Comparison of ENCODE assay signal across 8 cellular contexts in the genomic region with DNA sequence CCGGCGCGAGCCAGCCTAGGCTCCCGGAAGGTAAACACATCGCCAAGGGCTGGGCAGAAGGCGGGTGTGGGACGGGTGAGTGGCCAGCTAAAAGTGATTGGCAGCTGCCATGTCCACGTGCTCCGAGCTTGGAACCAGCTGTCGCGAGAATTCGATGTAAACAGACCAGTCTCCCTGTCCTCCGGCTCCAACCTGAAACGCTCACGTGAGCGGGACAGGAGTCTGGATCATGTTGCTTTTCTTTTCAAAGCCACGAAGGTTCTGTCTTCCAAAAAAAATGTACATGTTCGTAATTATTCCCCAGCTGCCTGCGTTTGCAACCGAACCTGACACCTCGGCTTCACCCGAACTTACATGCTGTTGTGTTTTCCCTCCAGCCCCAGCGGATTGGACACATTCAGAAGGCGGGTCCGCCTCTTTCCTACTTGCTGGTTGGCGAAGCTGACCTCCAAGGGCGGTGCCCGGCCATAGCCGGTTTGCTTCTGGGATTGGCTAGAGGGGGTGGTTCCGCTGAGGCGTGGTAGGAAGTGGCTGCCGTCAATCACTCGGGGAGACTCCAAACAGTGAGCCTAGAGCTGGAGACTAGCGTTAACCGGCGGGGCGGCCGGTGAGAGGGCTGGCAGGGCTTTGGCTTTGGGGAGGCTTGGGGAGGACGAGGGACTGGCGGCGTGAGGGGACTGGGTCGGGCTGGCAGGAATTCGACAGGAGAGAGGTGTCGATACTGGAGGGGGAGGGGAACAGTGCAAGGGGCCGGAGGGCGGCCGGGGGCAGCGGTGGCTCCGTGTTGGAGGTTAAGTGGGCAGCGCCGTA. TPM values are rescaled to one million over a fixed set of nuclear protein-coding genes. Genes with fewer than 3 reads are reported as not detected.
DNase-seq lines count a peak whose midpoint lies in the region; ATAC-seq and TF ChIP-seq lines count a peak whose summit lies in the region.

A gene (plus strand): TSS at position 544 of the 810 bp plus-strand sequence.

- intact Hi-C loops in testis (cut with DNase I; ENCODE audit: low total_unique reads): no loop called here

- peak within 1 kb of the TSS; percentile 86 for H2AFZ ChIP-seq in SK-N-SH (ENCODE audit: low read depth)

- peak within 1 kb of the TSS; percentile 46 to 48; a peak in 3 of 4 replicates for H3K27ac ChIP-seq in SK-N-SH (ENCODE audit: low read depth in 2 of 2, low read length in 1 of 2)
- peak within 1 kb of the TSS; percentile 57 to 76 for H3K27ac ChIP-seq in testis

- peaks cover 25% of the 10 kb centered on the region for H3K4me1 Mint-ChIP-seq in activated naive CD4-positive, alpha-beta T cell treated with anti-CD3 and anti-CD28 coated beads, Interleukin-2, amount 50 U/mL, for 24 hours

- H3K4me1 ChIP-seq in SK-N-SH (ENCODE audit: control insufficient read depth in 1 of 2, insufficient read depth in 2 of 2, low read depth in 1 of 2, low read length in 1 of 2): peaks cover 3 to 6% of the 10 kb centered on the region in 2 experiments; a peak in 1 of 4 replicates
- peaks cover 17% of the 10 kb centered on the region for H3K4me1 ChIP-seq in testis

- no peaks in the 10 kb centered on the region for H3K79me2 ChIP-seq in SK-N-SH (ENCODE audit: insufficient read depth)

- H3K36me3 ChIP-seq in SK-N-SH (replicated peaks in 1 of 2; ENCODE audit: control insufficient read depth in 1 of 2, insufficient read depth in 2 of 2, low read length in 1 of 2) (no peaks in the 10 kb centered on the region), testis (ENCODE audit: low read depth, missing control alignments) (no peaks in the 10 kb centered on the region)

- DNase-seq in GM04504 (ENCODE audit: low read depth): peak; percentile 99
- peak; percentile 93 for DNase-seq in NCI-H1048 (lab: John Stamatoyannopoulos, UW)
- peak; percentile 98 for DNase-seq in SK-N-SH
- peak; percentile 98 for DNase-seq in glomerular visceral epithelial cell (ENCODE audit: extremely low spot score)
- DNase-seq in omental fat pad (ENCODE audit: low spot score): peak; percentile 92
- DNase-seq in testis: peak; percentile 99

- TF ChIP-seq EP300 in SK-N-SH (IDR thresholded peaks at IDR 0.05; ENCODE audit: borderline replicate concordance in 1 of 2, low read depth in 1 of 2, low read length in 1 of 2): no peak

- no peak for TF ChIP-seq RAD21 in SK-N-SH (IDR thresholded peaks at IDR 0.05; ENCODE audit: low read length)

- POLR2A ChIA-PET in SK-N-SH (lab: Yijun Ruan, JAX): interaction anchor here (0.6 to 1.2 kb wide), 3 partner anchors 10 to 1141 kb away, joined by 3 to 5 read pairs (median 3); no protein-coding TSS in a partner anchor

- CTCF ChIA-PET in SK-N-SH (lab: Yijun Ruan, JAX): interaction anchor here (0.6 to 1.5 kb wide), 8 partner anchors 9 to 736 kb away, joined by 3 to 7 read pairs (median 4); no protein-coding TSS in a partner anchor

- ATAC-seq in HG02571 (IDR thresholded peaks at IDR 0.05; ENCODE audit: unreplicated experiment) (peak; percentile 97), omental fat pad (ENCODE audit: low FRiP score) (peak; percentile 100)

- no peaks in the 10 kb centered on the region for H3K9me2 ChIP-seq in SK-N-SH

- H3K4me3 ChIP-seq in SK-N-SH (ENCODE audit: low read depth in 2 of 2, low read length in 1 of 2) (peak within 1 kb of the TSS; percentile 59 to 77), testis (peak within 1 kb of the TSS; percentile 85 to 91)

- peak within 1 kb of the TSS; percentile 67 for H3K9ac ChIP-seq in SK-N-SH

- TF ChIP-seq CTCF in SK-N-SH (IDR thresholded peaks at IDR 0.05) (no peak), omental fat pad (IDR thresholded peaks at IDR 0.05) (no peak), testis (IDR thresholded peaks at IDR 0.05) (no peak)

- TF ChIP-seq POLR2A in testis (IDR thresholded peaks at IDR 0.05): peak; percentile 88

- H3K27me3 Mint-ChIP-seq in activated naive CD4-positive, alpha-beta T cell treated with anti-CD3 and anti-CD28 coated beads, Interleukin-2, amount 50 U/mL, for 24 hours: no peaks in the 10 kb centered on the region

- no peaks in the 10 kb centered on the region for H3K9me3 Mint-ChIP-seq in activated naive CD4-positive, alpha-beta T cell treated with anti-CD3 and anti-CD28 coated beads, Interleukin-2, amount 50 U/mL, for 24 hours

- peak within 1 kb of the TSS; percentile 95 for H3K4me3 Mint-ChIP-seq in activated naive CD4-positive, alpha-beta T cell treated with anti-CD3 and anti-CD28 coated beads, Interleukin-2, amount 50 U/mL, for 24 hours

- H3K27me3 ChIP-seq in SK-N-SH (ENCODE audit: insufficient read depth): no peaks in the 10 kb centered on the region
- H3K27me3 ChIP-seq in testis: no peaks in the 10 kb centered on the region

- no peaks in the 10 kb centered on the region for H3K36me3 Mint-ChIP-seq in activated naive CD4-positive, alpha-beta T cell treated with anti-CD3 and anti-CD28 coated beads, Interleukin-2, amount 50 U/mL, for 24 hours

- H3K27ac Mint-ChIP-seq in activated naive CD4-positive, alpha-beta T cell treated with anti-CD3 and anti-CD28 coated beads, Interleukin-2, amount 50 U/mL, for 24 hours: peak within 1 kb of the TSS; percentile 89

- no peaks in the 10 kb centered on the region for H4K20me1 ChIP-seq in SK-N-SH (ENCODE audit: insufficient read depth)

- under 1% methylated on average over 48 of the region's 51 CpGs for WGBS in SK-N-SH (ENCODE audit: low lambda C conversion rate)
- WGBS in testis, 2 donors: 0 to 1% methylated on average over 40 to 51 of the region's 51 CpGs

- H3K4me2 ChIP-seq in SK-N-SH: peak within 1 kb of the TSS; percentile 82

- H3F3A ChIP-seq in SK-N-SH (replicated peaks; ENCODE audit: insufficient read depth): no peaks in the 10 kb centered on the region

- no peaks in the 10 kb centered on the region for H3K9me3 ChIP-seq in SK-N-SH
- H3K9me3 ChIP-seq in testis: no peaks in the 10 kb centered on the region

TF ChIP-seq in SK-N-SH, 30 proteins besides CTCF, POLR2A, EP300 and RAD21 (continues in another document):
- TF ChIP-seq EZH2phosphoT487 (IDR thresholded peaks at IDR 0.05; ENCODE audit: borderline replicate concordance, low read depth) (no peak), JUND (IDR thresholded peaks at IDR 0.05) (no peak), GABPA (IDR thresholded peaks at IDR 0.05; ENCODE audit: low read depth) (peak; percentile 89), NRF1 (IDR thresholded peaks at IDR 0.05; ENCODE audit: low read depth, low read length) (no peak), FOXJ3 (CRISPR knock-in tag; IDR thresholded peaks at IDR 0.05) (peak; percentile 87), FOXM1 (IDR thresholded peaks at IDR 0.05; ENCODE audit: low read depth) (no peak), MXI1 (IDR thresholded peaks at IDR 0.05; ENCODE audit: low read depth, low read length) (peak; percentile 100), RXRA (IDR thresholded peaks at IDR 0.05; ENCODE audit: borderline replicate concordance, low read depth) (no peak), SIN3A (IDR thresholded peaks at IDR 0.05; ENCODE audit: borderline replicate concordance, low read depth, low read length) (peak; percentile 100), TAF1 (IDR thresholded peaks at IDR 0.05; ENCODE audit: borderline replicate concordance, low read depth, low read length) (peak; percentile 66; the same call in 1 of the 2 replicates), TEAD4 (IDR thresholded peaks at IDR 0.05; ENCODE audit: borderline replicate concordance, insufficient read depth) (no peak), RFX5 (IDR thresholded peaks at IDR 0.05; ENCODE audit: low read length) (0 out of 2 replicates have a peak, but pooled peaks have one; percentile 63), ELF1 (IDR thresholded peaks at IDR 0.05) (peak; percentile 87), POLR2AphosphoS5 (IDR thresholded peaks at IDR 0.05; ENCODE audit: low read depth, low read length) (peak; percentile 88), NFIC (IDR thresholded peaks at IDR 0.05; ENCODE audit: borderline replicate concordance) (no peak)
- TF ChIP-seq, protein P1, sequence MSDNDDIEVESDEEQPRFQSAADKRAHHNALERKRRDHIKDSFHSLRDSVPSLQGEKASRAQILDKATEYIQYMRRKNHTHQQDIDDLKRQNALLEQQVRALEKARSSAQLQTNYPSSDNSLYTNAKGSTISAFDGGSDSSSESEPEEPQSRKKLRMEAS (IDR thresholded peaks at IDR 0.05; ENCODE audit: low read depth): peak; percentile 100
- TF ChIP-seq, protein P2, sequence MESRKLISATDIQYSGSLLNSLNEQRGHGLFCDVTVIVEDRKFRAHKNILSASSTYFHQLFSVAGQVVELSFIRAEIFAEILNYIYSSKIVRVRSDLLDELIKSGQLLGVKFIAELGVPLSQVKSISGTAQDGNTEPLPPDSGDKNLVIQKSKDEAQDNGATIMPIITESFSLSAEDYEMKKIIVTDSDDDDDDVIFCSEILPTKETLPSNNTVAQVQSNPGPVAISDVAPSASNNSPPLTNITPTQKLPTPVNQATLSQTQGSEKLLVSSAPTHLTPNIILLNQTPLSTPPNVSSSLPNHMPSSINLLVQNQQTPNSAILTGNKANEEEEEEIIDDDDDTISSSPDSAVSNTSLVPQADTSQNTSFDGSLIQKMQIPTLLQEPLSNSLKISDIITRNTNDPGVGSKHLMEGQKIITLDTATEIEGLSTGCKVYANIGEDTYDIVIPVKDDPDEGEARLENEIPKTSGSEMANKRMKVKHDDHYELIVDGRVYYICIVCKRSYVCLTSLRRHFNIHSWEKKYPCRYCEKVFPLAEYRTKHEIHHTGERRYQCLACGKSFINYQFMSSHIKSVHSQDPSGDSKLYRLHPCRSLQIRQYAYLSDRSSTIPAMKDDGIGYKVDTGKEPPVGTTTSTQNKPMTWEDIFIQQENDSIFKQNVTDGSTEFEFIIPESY (IDR thresholded peaks at IDR 0.05; ENCODE audit: borderline replicate concordance, low read depth): peak; percentile 100
- TF ChIP-seq, protein P3, sequence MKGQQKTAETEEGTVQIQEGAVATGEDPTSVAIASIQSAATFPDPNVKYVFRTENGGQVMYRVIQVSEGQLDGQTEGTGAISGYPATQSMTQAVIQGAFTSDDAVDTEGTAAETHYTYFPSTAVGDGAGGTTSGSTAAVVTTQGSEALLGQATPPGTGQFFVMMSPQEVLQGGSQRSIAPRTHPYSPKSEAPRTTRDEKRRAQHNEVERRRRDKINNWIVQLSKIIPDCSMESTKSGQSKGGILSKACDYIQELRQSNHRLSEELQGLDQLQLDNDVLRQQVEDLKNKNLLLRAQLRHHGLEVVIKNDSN (IDR thresholded peaks at IDR 0.05; ENCODE audit: borderline replicate concordance, low read depth): peak; percentile 95

RNA-seq across cellular contexts. Expression of the gene that starts here (rescaled TPM):
- 5.9 and 6.3 TPM in 2 replicates for polyA plus RNA-seq in SK-N-SH (2012; rRNA removed)
- 4.9 and 5.1 TPM in 2 replicates for polyA plus RNA-seq in SK-N-SH (2012; cell fraction: cytosol; rRNA removed)
- polyA plus RNA-seq in SK-N-SH (2012; cell fraction: nucleus; rRNA removed): 15.2 and 16.6 TPM in 2 replicates
- total RNA-seq in omental fat pad: 10 to 100 TPM; 18.7 to 37.8 (median 24.9) TPM
- 10 to 100 TPM; 73.0 to 96.7 TPM for total RNA-seq in testis
- 54.8 TPM for polyA plus RNA-seq in testis (ENCODE audit: insufficient read depth, low read depth, low replicate concordance)

Comparison
In these comparisons a context has a peak if more than half of its experiments do, and no peak if none do; other contexts are left out.
1. Peak in every context shown above with its lines: DNase-seq, ATAC-seq, H3K4me3 ChIP-seq and H3K27ac ChIP-seq.